ENCODE assay signal across 11 cellular contexts in the genomic region with DNA sequence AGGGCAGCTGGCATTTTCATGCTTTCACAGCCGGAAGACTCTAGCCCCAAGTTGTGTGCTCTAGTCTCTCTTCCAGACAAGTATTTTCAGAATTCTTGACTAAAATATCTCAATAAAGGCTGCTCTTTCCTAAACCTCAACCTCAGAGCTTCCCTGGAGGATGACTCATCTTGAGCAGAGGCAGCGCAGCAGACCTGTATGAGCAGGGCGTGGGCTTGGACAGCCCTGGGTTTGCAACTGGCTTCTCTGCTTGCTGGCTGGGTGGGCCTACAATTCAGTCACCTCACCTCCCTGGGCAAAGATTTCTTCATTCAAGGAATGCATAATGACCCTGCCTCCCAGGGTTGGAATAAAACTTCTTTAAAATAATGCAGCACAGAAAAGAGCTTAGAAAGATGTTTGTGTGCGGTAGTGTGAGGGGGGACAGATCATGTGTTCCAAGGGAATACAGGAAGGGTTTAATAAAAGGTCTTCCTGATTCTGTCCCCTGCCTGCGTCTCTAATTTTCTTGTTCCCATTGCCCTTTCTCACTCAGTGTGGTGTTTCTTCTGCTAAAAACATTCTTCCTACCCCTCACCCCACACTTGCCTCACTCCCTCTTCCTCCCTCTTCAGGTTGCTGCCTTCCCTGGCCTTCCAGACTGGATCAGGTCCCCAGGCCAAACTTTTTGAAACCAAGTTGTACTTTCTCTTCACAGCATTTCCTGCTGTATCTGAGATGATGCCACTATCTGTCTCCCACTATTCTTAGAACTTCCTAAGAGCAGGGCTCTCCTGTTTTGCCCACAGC. TPM values are rescaled to one million over a fixed set of nuclear protein-coding genes. Genes with fewer than 3 reads are reported as not detected.
DNase-seq lines count a peak whose midpoint lies in the region; ATAC-seq, FAIRE-seq and TF ChIP-seq lines count a peak whose summit lies in the region.
"Had no signal": no experiment of that assay in that cellular context is flagged by ENCODE, and none has a peak within 500 bp of the region (broad histone marks: within the 10 kb centered on the region; RNA-seq: fewer than 3 reads in every experiment).

No MANE protein-coding gene starts in this region.

- H3K27ac ChIP-seq in PC-9, result peak overlapping the region; percentile 98

- H3K27ac Mint-ChIP-seq in activated naive CD8-positive, alpha-beta T cell treated with anti-CD3 and anti-CD28 coated beads, Interleukin-2, amount 50 U/mL, for 24 hours, result no peak overlapping the region

- TF ChIP-seq POLR2A in GM12891 (IDR thresholded peaks at IDR 0.05; ENCODE audit: low read depth, low read length), result no peak
- TF ChIP-seq POLR2A in GM12892 (IDR thresholded peaks at IDR 0.05; ENCODE audit: low read depth, low read length), result no peak

- no peak overlapping the region for H3K4me3 Mint-ChIP-seq in activated naive CD8-positive, alpha-beta T cell treated with anti-CD3 and anti-CD28 coated beads, Interleukin-2, amount 50 U/mL, for 24 hours

- ATAC-seq in activated naive CD8-positive, alpha-beta T cell treated with anti-CD3 and anti-CD28 coated beads, Interleukin-2, amount 50 U/mL, for 24 hours, result no peak

- no peak overlapping the region for H2AFZ ChIP-seq in PC-9

- peaks cover 40% of the 10 kb centered on the region for H3F3A ChIP-seq in PC-9 (ENCODE audit: insufficient read depth, low read depth)

- no peaks in the 10 kb centered on the region for H3K36me3 ChIP-seq in PC-9 (ENCODE audit: low read depth)

- no peaks in the 10 kb centered on the region for H3K9me3 Mint-ChIP-seq in activated naive CD8-positive, alpha-beta T cell treated with anti-CD3 and anti-CD28 coated beads, Interleukin-2, amount 50 U/mL, for 24 hours

- no peak for TF ChIP-seq CTCF in PC-9 (conservative IDR thresholded peaks at IDR 0.05)
- TF ChIP-seq CTCF in epithelial cell of esophagus (IDR thresholded peaks at IDR 0.05; ENCODE audit: insufficient read depth, low read depth, low read length, missing control alignments), result no peak

- no peaks in the 10 kb centered on the region for H3K36me3 Mint-ChIP-seq in activated naive CD8-positive, alpha-beta T cell treated with anti-CD3 and anti-CD28 coated beads, Interleukin-2, amount 50 U/mL, for 24 hours (ENCODE audit: low read depth)

- H3K79me2 ChIP-seq in PC-9 (ENCODE audit: low read depth), result no peaks in the 10 kb centered on the region

- no peaks in the 10 kb centered on the region for H3K27me3 ChIP-seq in PC-9 (ENCODE audit: insufficient read depth, low read depth)

- no peaks in the 10 kb centered on the region for H3K9me3 ChIP-seq in PC-9 (ENCODE audit: insufficient read depth, low read depth)

- H3K4me1 ChIP-seq in PC-9 (replicated peaks; ENCODE audit: insufficient read depth), result peaks cover 45% of the 10 kb centered on the region

- peak; percentile 95 for DNase-seq in ELR (ENCODE audit: low read depth)
- DNase-seq in PC-9, result peak; percentile 85 to 96
- DNase-seq in epithelial cell of esophagus (ENCODE audit: low read depth), result peak; percentile 88
- peak; percentile 87 for DNase-seq in non-pigmented ciliary epithelial cell (ENCODE audit: low read depth)
- DNase-seq in GM12891 (ENCODE audit: insufficient read length, low spot score), result no peak
- DNase-seq in activated naive CD4-positive, alpha-beta T cell (lab: John Stamatoyannopoulos, UW), result no peak
- DNase-seq in GM12892 (ENCODE audit: insufficient read length), result no peak
- no peak for DNase-seq in activated naive CD8-positive, alpha-beta T cell treated with anti-CD3 and anti-CD28 coated beads, Interleukin-2, amount 50 U/mL, for 24 hours
- DNase-seq: activated CD4-positive, alpha-beta T cell treated with anti-CD3 and anti-CD28 coated beads for 1 hour; Karpas-422; stimulated activated CD4-positive, alpha-beta T cell treated with anti-CD3 and anti-CD28 coated beads, Interleukin-1b, Interleukin-23, amount 100 ng/mL, for 48 hours had no signal

- POLR2A ChIA-PET in PC-9 (lab: Charles Lee; ENCODE audit: unreplicated experiment), result interaction anchor here (0.6 to 1.2 kb wide), 6 partner anchors 40 to 1474 kb away, joined by 3 to 11 read pairs (median 4); no protein-coding TSS in a partner anchor

- CTCF ChIA-PET in PC-9 (lab: Charles Lee), result interaction anchor here (0.7 to 1.5 kb wide), 2 partner anchors 39 to 1663 kb away, joined by 3 to 4 read pairs; partner anchors contain the start of gene MAP1B

- BruUV-seq in PC-9 (replicated peaks; lab: Mats Ljungman, UMichigan), result no TSS peak

- no peaks in the 10 kb centered on the region for H4K20me1 ChIP-seq in PC-9 (ENCODE audit: insufficient read depth)

- H3K4me2 ChIP-seq in PC-9, result peak overlapping the region; percentile 79

- H3K9me2 ChIP-seq in PC-9 (ENCODE audit: insufficient read depth), result no peaks in the 10 kb centered on the region

- no peaks in the 10 kb centered on the region for H3K4me1 Mint-ChIP-seq in activated naive CD8-positive, alpha-beta T cell treated with anti-CD3 and anti-CD28 coated beads, Interleukin-2, amount 50 U/mL, for 24 hours

- intact Hi-C loops in PC-9 (cut with micrococcal nuclease; ENCODE audit: unreplicated experiment), result loop anchor here (1.0 to 10.0 kb wide), 3 partner anchors 40 to 111 kb away; no protein-coding TSS in a partner anchor

- H3K4me3 ChIP-seq in PC-9, result peak overlapping the region; percentile 32; the same call in 1 of the 2 replicates
- no peak overlapping the region for H3K4me3 ChIP-seq in epithelial cell of esophagus (ENCODE audit: low read length)

- peaks cover 8% of the 10 kb centered on the region for H3K27me3 Mint-ChIP-seq in activated naive CD8-positive, alpha-beta T cell treated with anti-CD3 and anti-CD28 coated beads, Interleukin-2, amount 50 U/mL, for 24 hours

- FAIRE-seq in GM12891 (lab: Jason Lieb, UNC), result no peak
- FAIRE-seq in GM12892 (lab: Jason Lieb, UNC), result no peak

TF ChIP-seq in GM12891, 5 proteins besides CTCF, POLR2A, EP300 and RAD21:
- TF ChIP-seq POU2F2 (IDR thresholded peaks at IDR 0.05; ENCODE audit: low read depth, low read length) (no peak), TAF1 (IDR thresholded peaks at IDR 0.05; ENCODE audit: low read depth, low read length) (no peak)

RNA-seq across cellular contexts. Expression of gene MAP1B, which starts 39.4 kb away (rescaled TPM):
- total RNA-seq in PC-9 (2021), result 159 and 163 TPM in 2 replicates
- 0.83 TPM for polyA plus RNA-seq in GM12891 (2012; ENCODE audit: low read depth, missing spikeins)
- 0.17 TPM for polyA plus RNA-seq in GM12892 (2012; ENCODE audit: missing spikeins)

Comparison
In these comparisons a context has a peak if more than half of its experiments do, and no peak if none do; other contexts are left out.
1. DNase-seq: peak in ELR (single experiment), PC-9 (2 of 2), epithelial cell of esophagus (single experiment) and non-pigmented ciliary epithelial cell (single experiment); none in GM12891 (single experiment), activated naive CD4-positive, alpha-beta T cell (0 of 4), GM12892 (single experiment) and activated naive CD8-positive, alpha-beta T cell treated with anti-CD3 and anti-CD28 coated beads, Interleukin-2, amount 50 U/mL, for 24 hours (single experiment).